In genomic region chr6:6810727-6811126, GRCh38 we compare ENCODE assay signal across 8 cellular contexts.
DNase-seq lines count a peak whose midpoint lies in the region; ATAC-seq, FAIRE-seq and TF ChIP-seq lines count a peak whose summit lies in the region.

No MANE protein-coding gene starts in this region.

- H3K4me1 Mint-ChIP-seq in chondrocyte (ENCODE audit: low read depth) = peaks cover 11% of the 10 kb centered on the region
- H3K4me1 Mint-ChIP-seq in progenitor cell of endocrine pancreas (ENCODE audit: low read depth) = peaks cover 29% of the 10 kb centered on the region

- ATAC-seq in HG03175 (IDR thresholded peaks at IDR 0.05; ENCODE audit: unreplicated experiment) = peak; percentile 45

- DNase-seq in GM18507 (ENCODE audit: extremely low spot score, insufficient read length, low read depth) (no peak), chondrocyte (ENCODE audit: low spot score) (no peak), progenitor cell of endocrine pancreas (ENCODE audit: low spot score, unreplicated experiment) (no peak), globus pallidus (ENCODE audit: low spot score) (no peak), cerebellar nuclear complex (lab: John Stamatoyannopoulos, UW) (no peak), SK-N-DZ (ENCODE audit: low spot score) (no peak)
- DNase-seq in effector CD4-positive, alpha-beta T cell = no peak

- TF ChIP-seq CTCF in chondrocyte (IDR thresholded peaks at IDR 0.05) (no peak), progenitor cell of endocrine pancreas (IDR thresholded peaks at IDR 0.05; ENCODE audit: unreplicated experiment) (no peak)

- H3K27me3 Mint-ChIP-seq in chondrocyte (ENCODE audit: low read depth) = peaks cover 12% of the 10 kb centered on the region
- H3K27me3 Mint-ChIP-seq in progenitor cell of endocrine pancreas = peaks cover 10% of the 10 kb centered on the region

- FAIRE-seq in GM18507 (lab: Jason Lieb, UNC) = peak; percentile 66

- no peak overlapping the region for H3K27ac Mint-ChIP-seq in chondrocyte (ENCODE audit: unreplicated experiment)
- H3K27ac Mint-ChIP-seq in progenitor cell of endocrine pancreas = peak overlapping the region; percentile 98

- H3K36me3 Mint-ChIP-seq in chondrocyte (ENCODE audit: low read depth) (no peaks in the 10 kb centered on the region), progenitor cell of endocrine pancreas (ENCODE audit: insufficient read depth) (no peaks in the 10 kb centered on the region)

- H3K9me3 Mint-ChIP-seq in chondrocyte (ENCODE audit: low read depth) = no peaks in the 10 kb centered on the region
- H3K9me3 Mint-ChIP-seq in progenitor cell of endocrine pancreas (ENCODE audit: low read depth) = no peaks in the 10 kb centered on the region

- peak overlapping the region; percentile 52 for H3K4me3 Mint-ChIP-seq in chondrocyte (ENCODE audit: unreplicated experiment)
- no peak overlapping the region for H3K4me3 Mint-ChIP-seq in progenitor cell of endocrine pancreas (ENCODE audit: low read depth)
